Comparison of ENCODE assay signal across 13 cellular contexts in genomic region chr7:68063171-68063570, GRCh38.
DNase-seq lines count a peak whose midpoint lies in the region; ATAC-seq and TF ChIP-seq lines count a peak whose summit lies in the region.
"Had no signal": no experiment of that assay in that cellular context is flagged by ENCODE, and none has a peak within 500 bp of the region (broad histone marks: within the 10 kb centered on the region; RNA-seq: fewer than 3 reads in every experiment).

No MANE protein-coding gene starts in this region.

- H3K4me3 Mint-ChIP-seq in glutamatergic neuron (ENCODE audit: unreplicated experiment), result no peak overlapping the region
- H3K4me3 Mint-ChIP-seq in type B pancreatic cell, result no peak overlapping the region
- H3K4me3 Mint-ChIP-seq in immature natural killer cell, result no peak overlapping the region

- H3K27me3 Mint-ChIP-seq in glutamatergic neuron (ENCODE audit: unreplicated experiment), result no peaks in the 10 kb centered on the region
- H3K27me3 Mint-ChIP-seq in type B pancreatic cell, result peaks cover 5% of the 10 kb centered on the region
- peaks cover 0 to 1% (median under 1%) of the 10 kb centered on the region in 3 donors for H3K27me3 Mint-ChIP-seq in immature natural killer cell (ENCODE audit: low read depth in 3 of 3)

- intact Hi-C loops in heart right ventricle (cut with DNase I) (loop anchor here in 1 of 10 donors (10.0 kb wide), 1 partner anchor 1862 kb away; no protein-coding TSS in a partner anchor), Right ventricle myocardium inferior (cut with DNase I) (no loop called here)

- H3K36me3 ChIP-seq in heart right ventricle (no peaks in the 10 kb centered on the region), OCI-LY3 (replicated peaks; ENCODE audit: low read depth, low read length) (no peaks in the 10 kb centered on the region), suprapubic skin (no peaks in the 10 kb centered on the region)
- H3K36me3 ChIP-seq: BLaER1 treated with 17β-estradiol and CSF1 and Interleukin-3, amounts not matched to agents 10 nM and 100 nM had no signal

- TF ChIP-seq EP300 in suprapubic skin (IDR thresholded peaks at IDR 0.05), result no peak

- no peak overlapping the region for H3K9ac ChIP-seq in OCI-LY3 (ENCODE audit: low read length)
- H3K9ac ChIP-seq: BLaER1 treated with 17β-estradiol and CSF1 and Interleukin-3, amounts not matched to agents 10 nM and 100 nM had no signal

- H3K4me1 Mint-ChIP-seq in glutamatergic neuron (ENCODE audit: low read depth, unreplicated experiment), result no peaks in the 10 kb centered on the region
- H3K4me1 Mint-ChIP-seq in type B pancreatic cell (ENCODE audit: unreplicated experiment), result peaks cover 14% of the 10 kb centered on the region
- H3K4me1 Mint-ChIP-seq in immature natural killer cell, result no peaks in the 10 kb centered on the region

- H3K4me1 ChIP-seq in heart right ventricle (no peaks in the 10 kb centered on the region), OCI-LY3 (ENCODE audit: low read length) (no peaks in the 10 kb centered on the region), suprapubic skin (no peaks in the 10 kb centered on the region)
- H3K4me1 ChIP-seq: BLaER1 treated with 17β-estradiol and CSF1 and Interleukin-3, amounts not matched to agents 10 nM and 100 nM had no signal

- H3K36me3 Mint-ChIP-seq in glutamatergic neuron (ENCODE audit: unreplicated experiment) (no peaks in the 10 kb centered on the region), type B pancreatic cell (no peaks in the 10 kb centered on the region), immature natural killer cell (peaks cover 0 to 3% (median 0%) of the 10 kb centered on the region in 3 donors)

- no peaks in the 10 kb centered on the region for H4K20me1 ChIP-seq in OCI-LY3 (ENCODE audit: insufficient read depth, low read length)
- H4K20me1 ChIP-seq: BLaER1 treated with 17β-estradiol and CSF1 and Interleukin-3, amounts not matched to agents 10 nM and 100 nM had no signal

- no peak for TF ChIP-seq POLR2A in suprapubic skin (IDR thresholded peaks at IDR 0.05)

- H3K9me3 ChIP-seq in heart right ventricle (no peaks in the 10 kb centered on the region), OCI-LY3 (ENCODE audit: insufficient read depth, low read length) (no peaks in the 10 kb centered on the region), suprapubic skin (no peaks in the 10 kb centered on the region)
- H3K9me3 ChIP-seq: BLaER1 treated with 17β-estradiol and CSF1 and Interleukin-3, amounts not matched to agents 10 nM and 100 nM had no signal

- H3K27me3 ChIP-seq in heart right ventricle (peaks cover 0 to 36% (median 10%) of the 10 kb centered on the region in 7 donors), OCI-LY3 (ENCODE audit: low read depth, low read length) (no peaks in the 10 kb centered on the region), suprapubic skin (no peaks in the 10 kb centered on the region)
- H3K27me3 ChIP-seq: BLaER1 treated with 17β-estradiol and CSF1 and Interleukin-3, amounts not matched to agents 10 nM and 100 nM had no signal

- H2AFZ ChIP-seq in OCI-LY3 (ENCODE audit: low read depth, low read length), result no peak overlapping the region

- TF ChIP-seq CTCF in heart right ventricle (IDR thresholded peaks at IDR 0.05) (peak; percentile 7 to 55 (median 48)), OCI-LY3 (IDR thresholded peaks at IDR 0.05; ENCODE audit: low read depth, low read length) (peak; percentile 33), glutamatergic neuron (IDR thresholded peaks at IDR 0.05; ENCODE audit: partially characterized antibody, unreplicated experiment) (peak; percentile 70), type B pancreatic cell (conservative IDR thresholded peaks at IDR 0.05) (peak; percentile 73), suprapubic skin (IDR thresholded peaks at IDR 0.05) (no peak)

- H3K27ac ChIP-seq in heart right ventricle, result no peak overlapping the region
- H3K27ac ChIP-seq in OCI-LY3 (ENCODE audit: low read length), result no peak overlapping the region
- no peak overlapping the region for H3K27ac ChIP-seq in suprapubic skin
- H3K27ac ChIP-seq: BLaER1 treated with 17β-estradiol and CSF1 and Interleukin-3, amounts not matched to agents 10 nM and 100 nM had no signal

- DNase-seq in heart right ventricle, result no peak
- DNase-seq in Right ventricle myocardium inferior (ENCODE audit: missing footprints), result no peak
- DNase-seq in glutamatergic neuron, result peak; percentile 32
- no peak for DNase-seq in type B pancreatic cell (ENCODE audit: extremely low spot score, unreplicated experiment)
- no peak for DNase-seq in immature natural killer cell
- no peak for DNase-seq in germinal center (ENCODE audit: low spot score)
- DNase-seq in suprapubic skin (ENCODE audit: low spot score in 2 of 2), result no peak
- DNase-seq: activated CD4-positive, alpha-beta T cell treated with anti-CD3 and anti-CD28 coated beads for 4 hours; activated naive CD4-positive, alpha-beta T cell treated with anti-CD3 and anti-CD28 coated beads, Interleukin-2, amount 50 U/mL, for 16 hours; NCI-H1105 treated with DMSO at 0.1 percent for 48 hours; SHP77 treated with DMSO at 0.1 percent for 48 hours had no signal

- peaks cover 1% of the 10 kb centered on the region for H3K9me3 Mint-ChIP-seq in glutamatergic neuron (ENCODE audit: unreplicated experiment)
- H3K9me3 Mint-ChIP-seq in type B pancreatic cell, result peaks cover 4% of the 10 kb centered on the region
- H3K9me3 Mint-ChIP-seq in immature natural killer cell, result peaks cover 4 to 14% (median 11%) of the 10 kb centered on the region in 6 donors

- H3K79me2 ChIP-seq in OCI-LY3 (ENCODE audit: low read length), result no peaks in the 10 kb centered on the region

- no peak overlapping the region for H3K4me2 ChIP-seq in OCI-LY3 (ENCODE audit: low read length)
- H3K4me2 ChIP-seq: BLaER1 treated with 17β-estradiol and CSF1 and Interleukin-3, amounts not matched to agents 10 nM and 100 nM had no signal

- ATAC-seq in heart right ventricle (peak in 1 of 8 donors; percentile 22), Right ventricle myocardium inferior (no peak)

- H3K27ac Mint-ChIP-seq in glutamatergic neuron (ENCODE audit: unreplicated experiment) (no peak overlapping the region), type B pancreatic cell (no peak overlapping the region), immature natural killer cell (no peak overlapping the region)

- WGBS in heart right ventricle, 2 donors, result 64% methylated on average over 6 of the region's 6 CpGs
- WGBS in suprapubic skin, result 84% methylated on average over 6 of the region's 6 CpGs

- H3K4me3 ChIP-seq in heart right ventricle (no peak overlapping the region), OCI-LY3 (ENCODE audit: low read length) (no peak overlapping the region), suprapubic skin (no peak overlapping the region)
- H3K4me3 ChIP-seq: BLaER1 treated with 17β-estradiol and CSF1 and Interleukin-3, amounts not matched to agents 10 nM and 100 nM had no signal

Comparison
In these comparisons a context has a peak if more than half of its experiments do, and no peak if none do; other contexts are left out.
1. CTCF ChIP-seq: peak in heart right ventricle (9 of 9), OCI-LY3 (single experiment), glutamatergic neuron (single experiment) and type B pancreatic cell (single experiment); none in suprapubic skin (0 of 2).